In genomic region chr20:31595380-31595653, GRCh38 we compare ENCODE assay signal across 12 cellular contexts. TPM values are rescaled to one million over a fixed set of nuclear protein-coding genes. Genes with fewer than 3 reads are reported as not detected.
A peak's percentile ranks its signal among the peaks of the same experiment; 100 is the strongest.
DNase-seq lines count a peak whose midpoint lies in the region; ATAC-seq and TF ChIP-seq lines count a peak whose summit lies in the region.
"Had no signal": no experiment of that assay in that cellular context is flagged by ENCODE, and none has a peak within 500 bp of the region (broad histone marks: within the 10 kb centered on the region; RNA-seq: fewer than 3 reads in every experiment).

No MANE protein-coding gene starts in this region.

- H3K27ac ChIP-seq in RWPE2 (ENCODE audit: poor library complexity, severe bottlenecking) (peak overlapping the region; percentile 80), endodermal cell (ENCODE audit: low read depth, low read length) (peak overlapping the region; percentile 78), upper lobe of left lung (peak overlapping the region; percentile 77 to 94 (median 82))
- H3K27ac ChIP-seq in naive thymus-derived CD4-positive, alpha-beta T cell (ENCODE audit: low read depth, low read length): no peak overlapping the region

- H3K4me1 Mint-ChIP-seq in endodermal cell: peaks cover 31% of the 10 kb centered on the region
- peaks cover 0 to 4% (median 0%) of the 10 kb centered on the region in 7 donors for H3K4me1 Mint-ChIP-seq in naive thymus-derived CD4-positive, alpha-beta T cell

- no peak for TF ChIP-seq EP300 in upper lobe of left lung (IDR thresholded peaks at IDR 0.05)

- TF ChIP-seq CTCF in RWPE2 (IDR thresholded peaks at IDR 0.05; ENCODE audit: poor library complexity, severe bottlenecking) (no peak), endodermal cell (conservative IDR thresholded peaks at IDR 0.05) (no peak), upper lobe of left lung (IDR thresholded peaks at IDR 0.05) (no peak)

- no peak overlapping the region for H3K4me3 Mint-ChIP-seq in endodermal cell
- no peak overlapping the region for H3K4me3 Mint-ChIP-seq in naive thymus-derived CD4-positive, alpha-beta T cell

- no peak for DNase-seq in RWPE2 (ENCODE audit: low spot score)
- no peak for DNase-seq in endodermal cell
- DNase-seq in upper lobe of left lung: no peak
- DNase-seq in naive thymus-derived CD4-positive, alpha-beta T cell: no peak
- DNase-seq in mesenteric fat pad (ENCODE audit: low spot score): no peak
- no peak for DNase-seq in activated CD4-positive, alpha-beta T cell treated with anti-CD3 and anti-CD28 coated beads, Interleukin-2, amount 50 U/mL, for 4 hours
- DNase-seq: activated T-cell treated with anti-CD3 and anti-CD28 coated beads for 4 hours; NCI-H1930; stimulated activated CD4-positive, alpha-beta T cell treated with anti-CD3 and anti-CD28 coated beads, Interleukin-4, amount 100 ng/mL, for 1 hour had no signal

- CTCF ChIA-PET in naive thymus-derived CD4-positive, alpha-beta T cell (lab: Charles Lee): no interaction called here

- H3K9me3 Mint-ChIP-seq in endodermal cell: no peaks in the 10 kb centered on the region
- H3K9me3 Mint-ChIP-seq in naive thymus-derived CD4-positive, alpha-beta T cell: no peaks in the 10 kb centered on the region

- peak overlapping the region; percentile 87 for H3K27ac Mint-ChIP-seq in endodermal cell
- H3K27ac Mint-ChIP-seq in naive thymus-derived CD4-positive, alpha-beta T cell: no peak overlapping the region

- no peaks in the 10 kb centered on the region for H3K36me3 Mint-ChIP-seq in endodermal cell (ENCODE audit: low read depth)
- no peaks in the 10 kb centered on the region for H3K36me3 Mint-ChIP-seq in naive thymus-derived CD4-positive, alpha-beta T cell

- H3K27me3 ChIP-seq in RWPE2 (ENCODE audit: insufficient read depth, poor library complexity, severe bottlenecking) (no peaks in the 10 kb centered on the region), endodermal cell (ENCODE audit: control insufficient read depth, insufficient read depth, low read length, poor library complexity, severe bottlenecking) (no peaks in the 10 kb centered on the region), mucosa of stomach (ENCODE audit: control insufficient read depth, insufficient read depth, low read length) (no peaks in the 10 kb centered on the region), upper lobe of left lung (no peaks in the 10 kb centered on the region)
- H3K27me3 ChIP-seq in naive thymus-derived CD4-positive, alpha-beta T cell (ENCODE audit: control insufficient read depth in 2 of 2, insufficient read depth in 2 of 2, low read length in 2 of 2): no peaks in the 10 kb centered on the region

- no peak overlapping the region for H3K4me3 ChIP-seq in RWPE2 (ENCODE audit: severe bottlenecking)
- no peak overlapping the region for H3K4me3 ChIP-seq in endodermal cell (ENCODE audit: low read length)
- peak overlapping the region; percentile 22 for H3K4me3 ChIP-seq in mucosa of stomach (ENCODE audit: low read length)
- H3K4me3 ChIP-seq in upper lobe of left lung: no peak overlapping the region
- no peak overlapping the region for H3K4me3 ChIP-seq in naive thymus-derived CD4-positive, alpha-beta T cell (ENCODE audit: low read length)

- H3K36me3 ChIP-seq in RWPE2 (ENCODE audit: low read depth) (no peaks in the 10 kb centered on the region), endodermal cell (ENCODE audit: control insufficient read depth, insufficient read depth, low read length) (no peaks in the 10 kb centered on the region), mucosa of stomach (ENCODE audit: control insufficient read depth, insufficient read depth, low read length) (no peaks in the 10 kb centered on the region), upper lobe of left lung (no peaks in the 10 kb centered on the region)
- no peaks in the 10 kb centered on the region for H3K36me3 ChIP-seq in naive thymus-derived CD4-positive, alpha-beta T cell (ENCODE audit: control insufficient read depth in 2 of 3, insufficient read depth in 3 of 3, low read length in 3 of 3)

- H3K27me3 Mint-ChIP-seq in endodermal cell (ENCODE audit: insufficient read depth): no peaks in the 10 kb centered on the region
- peaks cover 0 to 8% (median 0%) of the 10 kb centered on the region in 5 donors for H3K27me3 Mint-ChIP-seq in naive thymus-derived CD4-positive, alpha-beta T cell

- ATAC-seq in RWPE2 (ENCODE audit: low read depth) (no peak), upper lobe of left lung (ENCODE audit: low FRiP score in 2 of 2) (no peak)
- ATAC-seq in naive thymus-derived CD4-positive, alpha-beta T cell: no peak

- POLR2A ChIA-PET in naive thymus-derived CD4-positive, alpha-beta T cell (lab: Charles Lee): no interaction called here

- TF ChIP-seq POLR2A in upper lobe of left lung (IDR thresholded peaks at IDR 0.05): no peak

- intact Hi-C loops in naive thymus-derived CD4-positive, alpha-beta T cell (cut with micrococcal nuclease): no loop called here

- H3K4me1 ChIP-seq in RWPE2 (ENCODE audit: insufficient read depth, poor library complexity, severe bottlenecking) (peaks cover 33% of the 10 kb centered on the region), endodermal cell (ENCODE audit: control insufficient read depth, insufficient read depth, low read length) (peaks cover 6% of the 10 kb centered on the region), mucosa of stomach (ENCODE audit: control insufficient read depth, insufficient read depth, low read length) (peaks cover 55% of the 10 kb centered on the region), upper lobe of left lung (peaks cover 33 to 50% (median 36%) of the 10 kb centered on the region in 4 donors)
- H3K4me1 ChIP-seq in naive thymus-derived CD4-positive, alpha-beta T cell (ENCODE audit: control insufficient read depth in 2 of 2, insufficient read depth in 2 of 2, low read length in 2 of 2): no peaks in the 10 kb centered on the region

- H3K9me3 ChIP-seq in RWPE2 (ENCODE audit: severe bottlenecking) (no peaks in the 10 kb centered on the region), endodermal cell (ENCODE audit: control insufficient read depth, low read length) (no peaks in the 10 kb centered on the region), mucosa of stomach (ENCODE audit: control insufficient read depth, low read length) (no peaks in the 10 kb centered on the region), upper lobe of left lung (no peaks in the 10 kb centered on the region)
- no peaks in the 10 kb centered on the region for H3K9me3 ChIP-seq in naive thymus-derived CD4-positive, alpha-beta T cell (ENCODE audit: control insufficient read depth in 2 of 3, low read length in 3 of 3)

- H3K9ac ChIP-seq in endodermal cell (ENCODE audit: extremely low read depth, low read length, poor library complexity, severe bottlenecking) (no peak overlapping the region), mucosa of stomach (ENCODE audit: low read length) (peak overlapping the region; percentile 45)

- WGBS in endodermal cell (ENCODE audit: insufficient coverage in 1 of 2, insufficient read length in 1 of 2), 2 experiments: 43 to 72% methylated on average over 1 to 3 of the region's 3 CpGs
- 60 to 73% methylated on average over 3 of the region's 3 CpGs for WGBS in upper lobe of left lung, 2 donors

RNA-seq across cellular contexts. Expression of gene ID1, which starts 9.8 kb away (rescaled TPM):
- total RNA-seq in endodermal cell (100 to 1,000 TPM; 380 to 447 TPM), upper lobe of left lung (100 to 1,000 TPM; 226 to 911 (median 570) TPM), mesenteric fat pad (223 TPM)
- 223 TPM for polyA plus RNA-seq in endodermal cell (2013, experiment 1 of 2)
- 194 TPM for polyA plus RNA-seq in endodermal cell (2013, experiment 2 of 2)
- total RNA-seq in naive thymus-derived CD4-positive, alpha-beta T cell: 10 to 100 TPM in 1 of 5 experiments, 1 to 10 TPM in 1, under 1 TPM in 3; 0.41 to 16.9 (median 0.62) TPM
- polyA plus RNA-seq in naive thymus-derived CD4-positive, alpha-beta T cell: not detected

RNA-seq across cellular contexts. Expression of gene COX4I2, which starts 42.4 kb away (rescaled TPM):
- total RNA-seq in endodermal cell (not detected), upper lobe of left lung (10 to 100 TPM in 4 of 6 donors, 1 to 10 TPM in 2; 1.9 to 24.3 (median 13.5) TPM), mesenteric fat pad (2.3 TPM)
- not detected for polyA plus RNA-seq in endodermal cell (2013, experiment 1 of 2)
- not detected for polyA plus RNA-seq in endodermal cell (2013, experiment 2 of 2)
- not detected for total RNA-seq in naive thymus-derived CD4-positive, alpha-beta T cell
- not detected for polyA plus RNA-seq in naive thymus-derived CD4-positive, alpha-beta T cell
- total RNA-seq: bronchial epithelial cell, HT1080 had no signal

Comparison
In these comparisons a context has a peak if more than half of its experiments do, and no peak if none do; other contexts are left out.
1. RNA of gene ID1, which starts 9.8 kb away (total RNA-seq): 226 to 911 TPM in upper lobe of left lung, 380 to 447 TPM in endodermal cell and 223 TPM in mesenteric fat pad (single experiment); 0.41 to 16.9 TPM in naive thymus-derived CD4-positive, alpha-beta T cell; every median in the first group is over 10 times any median in the second.